In genomic region chr6:75604294-75604693, GRCh38 we compare ENCODE assay signal across 10 cellular contexts. TPM values are rescaled to one million over a fixed set of nuclear protein-coding genes. Genes with fewer than 3 reads are reported as not detected.
A peak's percentile ranks its signal among the peaks of the same experiment; 100 is the strongest.
DNase-seq lines count a peak whose midpoint lies in the region; ATAC-seq and TF ChIP-seq lines count a peak whose summit lies in the region.
"Had no signal": no experiment of that assay in that cellular context is flagged by ENCODE, and none has a peak within 500 bp of the region (broad histone marks: within the 10 kb centered on the region; RNA-seq: fewer than 3 reads in every experiment).

No MANE protein-coding gene starts in this region.

- peaks cover 71% of the 10 kb centered on the region for H3K4me1 Mint-ChIP-seq in activated T-cell treated with anti-CD3 and anti-CD28 coated beads, Interleukin-2, amount 50 U/mL, for 24 hours (ENCODE audit: low read depth)
- H3K4me1 Mint-ChIP-seq in activated B cell treated with CpG ODN at 0.5 μM for 24 hours, result peaks cover 79% of the 10 kb centered on the region

- peak overlapping the region; percentile 86 for H3K4me3 ChIP-seq in hepatocyte
- H3K4me3 ChIP-seq in stomach, result peak overlapping the region; percentile 71 to 85 (median 74)

- no peak for TF ChIP-seq POLR2A in stomach (IDR thresholded peaks at IDR 0.05)

- peak overlapping the region; percentile 79 for H3K4me2 ChIP-seq in hepatocyte

- peak overlapping the region; percentile 98 for H3K4me3 Mint-ChIP-seq in activated T-cell treated with anti-CD3 and anti-CD28 coated beads, Interleukin-2, amount 50 U/mL, for 24 hours
- peak overlapping the region; percentile 98 for H3K4me3 Mint-ChIP-seq in activated B cell treated with CpG ODN at 0.5 μM for 24 hours

- TF ChIP-seq EP300 in stomach (IDR thresholded peaks at IDR 0.05), result no peak

- peaks cover 54% of the 10 kb centered on the region for H4K20me1 ChIP-seq in hepatocyte (ENCODE audit: insufficient read depth, poor library complexity, severe bottlenecking)

- CTCF ChIA-PET in activated B cell treated with CpG ODN at 0.5 μM for 24 hours (lab: Charles Lee), result no interaction called here

- H3K36me3 Mint-ChIP-seq in activated T-cell treated with anti-CD3 and anti-CD28 coated beads, Interleukin-2, amount 50 U/mL, for 24 hours (ENCODE audit: low read depth), result peaks cover 43% of the 10 kb centered on the region
- H3K36me3 Mint-ChIP-seq in activated B cell treated with CpG ODN at 0.5 μM for 24 hours (ENCODE audit: low read depth), result peaks cover 12% of the 10 kb centered on the region

- DNase-seq in activated T-cell treated with anti-CD3 and anti-CD28 coated beads, Interleukin-2, amount 50 U/mL, for 24 hours, result no peak
- DNase-seq in activated T-cell treated with anti-CD3 and anti-CD28 coated beads, Interleukin-2, amount 50 U/mL, for 48 hours, result no peak
- no peak for DNase-seq in activated B cell treated with CpG ODN at 0.5 μM for 24 hours
- DNase-seq in hepatocyte (ENCODE audit: low spot score), result no peak
- no peak for DNase-seq in stomach
- DNase-seq in amniotic stem cell (lab: John Stamatoyannopoulos, UW), result no peak
- no peak for DNase-seq in SHP77 treated with DMSO at 0.1 percent for 48 hours (lab: John Stamatoyannopoulos, UW)
- no peak for DNase-seq in retina

- peaks cover 94% of the 10 kb centered on the region for H3K79me2 ChIP-seq in hepatocyte

- TF ChIP-seq CTCF in activated B cell treated with CpG ODN at 0.5 μM for 24 hours (IDR thresholded peaks at IDR 0.05) (no peak), hepatocyte (IDR thresholded peaks at IDR 0.05; ENCODE audit: poor library complexity) (no peak), stomach (IDR thresholded peaks at IDR 0.05) (no peak)

- intact Hi-C loops in activated B cell treated with CpG ODN at 0.5 μM for 24 hours (cut with micrococcal nuclease) (loop anchor here (5.0 kb wide), 1 partner anchor 38 kb away; no protein-coding TSS in a partner anchor), stomach (cut with DNase I; ENCODE audit: low total_unique reads) (no loop called here)

- ATAC-seq in activated B cell treated with CpG ODN at 0.5 μM for 24 hours (ENCODE audit: low read depth), result no peak

- no peaks in the 10 kb centered on the region for H3K27me3 ChIP-seq in hepatocyte
- no peaks in the 10 kb centered on the region for H3K27me3 ChIP-seq in stomach

- POLR2A ChIA-PET in activated B cell treated with CpG ODN at 0.5 μM for 24 hours (lab: Charles Lee), result no interaction called here

- 92% methylated on average over 16 of the region's 16 CpGs for WGBS in hepatocyte (ENCODE audit: low lambda C conversion rate, missing lambda C conversion rate)
- 90 to 95% (median 92%) methylated on average over 16 of the region's 16 CpGs for WGBS in stomach, 5 donors

- no peaks in the 10 kb centered on the region for H3K9me3 Mint-ChIP-seq in activated T-cell treated with anti-CD3 and anti-CD28 coated beads, Interleukin-2, amount 50 U/mL, for 24 hours
- no peaks in the 10 kb centered on the region for H3K9me3 Mint-ChIP-seq in activated B cell treated with CpG ODN at 0.5 μM for 24 hours
- H3K9me3 Mint-ChIP-seq: dendritic cell treated with granulocyte-macrophage colony-stimulating factor and Interleukin-4, amounts not matched to agents 40 ng/mL and 50 ng/mL, for 4 days had no signal

- H3K9me3 ChIP-seq in hepatocyte (ENCODE audit: low read depth), result no peaks in the 10 kb centered on the region
- no peaks in the 10 kb centered on the region for H3K9me3 ChIP-seq in stomach

- no peaks in the 10 kb centered on the region for H3K9me2 ChIP-seq in hepatocyte (replicated peaks; ENCODE audit: insufficient read depth)

- H2AFZ ChIP-seq in hepatocyte, result no peak overlapping the region

- H3K27ac Mint-ChIP-seq in activated T-cell treated with anti-CD3 and anti-CD28 coated beads, Interleukin-2, amount 50 U/mL, for 24 hours, result peak overlapping the region; percentile 98
- H3K27ac Mint-ChIP-seq in activated B cell treated with CpG ODN at 0.5 μM for 24 hours, result peak overlapping the region; percentile 65
- H3K27ac Mint-ChIP-seq: dendritic cell treated with granulocyte-macrophage colony-stimulating factor and Interleukin-4, amounts not matched to agents 40 ng/mL and 50 ng/mL, for 4 days had no signal

- no peaks in the 10 kb centered on the region for H3K27me3 Mint-ChIP-seq in activated T-cell treated with anti-CD3 and anti-CD28 coated beads, Interleukin-2, amount 50 U/mL, for 24 hours
- no peaks in the 10 kb centered on the region for H3K27me3 Mint-ChIP-seq in activated B cell treated with CpG ODN at 0.5 μM for 24 hours

- H3K36me3 ChIP-seq in hepatocyte (replicated peaks; ENCODE audit: insufficient read depth, low read depth), result no peaks in the 10 kb centered on the region
- no peaks in the 10 kb centered on the region for H3K36me3 ChIP-seq in stomach

- H3K4me1 ChIP-seq in hepatocyte (ENCODE audit: insufficient read depth), result peaks cover 23% of the 10 kb centered on the region
- H3K4me1 ChIP-seq in stomach, result peaks cover 32 to 81% (median 55%) of the 10 kb centered on the region in 4 donors

- H3K27ac ChIP-seq in hepatocyte (peak overlapping the region; percentile 99), stomach (peak overlapping the region in 1 of 5 donors; percentile 97)
- H3K27ac ChIP-seq: C4-2B had no signal

RNA-seq across cellular contexts. Expression of gene SENP6, which starts 2.6 kb away (rescaled TPM):
- total RNA-seq in activated B cell treated with CpG ODN at 0.5 μM for 24 hours (116 and 134 TPM in 2 replicates), hepatocyte (90.3 and 102 TPM in 2 replicates), stomach (100 to 1,000 TPM; 101 to 251 (median 168) TPM)
- polyA plus RNA-seq in hepatocyte (35.9 and 37.8 TPM in 2 replicates), stomach (10 to 100 TPM; 17.7 to 30.4 (median 23.8) TPM)
